10 cellular contexts compared by ENCODE assay signal in the genomic region with DNA sequence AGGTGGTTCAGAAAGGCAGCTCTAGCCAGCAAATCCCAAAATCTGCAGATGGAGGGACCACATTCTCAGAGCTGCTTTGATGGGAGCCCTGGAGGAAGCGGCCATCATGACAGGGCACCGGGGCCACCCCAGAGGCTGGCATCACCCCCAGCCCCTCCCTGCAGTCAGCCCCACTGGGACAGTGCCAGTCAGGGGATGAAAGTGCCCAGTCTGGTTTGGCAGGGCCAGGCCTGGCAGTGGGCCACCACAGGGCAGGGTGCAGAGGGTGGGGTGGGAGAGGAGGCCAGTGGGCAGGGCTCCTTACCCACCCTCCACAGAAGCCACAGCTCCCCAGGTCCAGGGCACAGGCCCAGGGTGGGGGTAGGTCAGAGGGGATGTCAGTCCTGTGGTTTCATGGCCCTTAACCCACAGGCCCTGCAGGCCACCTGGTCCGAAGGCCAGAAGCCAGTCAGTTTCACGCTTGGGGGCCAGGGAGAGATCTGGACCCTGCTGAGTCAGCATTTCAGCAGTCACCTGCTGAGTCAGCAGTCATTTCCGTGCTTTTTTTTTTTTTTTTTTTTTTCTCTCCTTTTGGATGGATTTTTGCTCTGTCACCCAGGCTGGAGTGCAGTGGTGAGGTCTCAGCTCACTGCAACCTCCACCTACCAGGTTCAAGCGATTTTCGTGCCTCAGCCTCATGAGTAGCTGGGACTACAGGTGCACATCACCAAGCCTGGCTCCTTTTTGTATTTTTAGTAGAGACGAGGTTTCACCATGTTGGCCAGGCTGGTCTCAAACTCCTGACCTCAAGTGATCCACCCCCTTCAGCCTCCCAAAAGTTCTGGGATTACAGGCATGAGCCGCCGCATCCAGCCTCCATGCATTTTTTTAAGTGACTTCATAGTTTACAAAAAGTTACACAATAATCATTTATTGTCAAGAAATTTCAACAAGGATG. TPM values are rescaled to one million over a fixed set of nuclear protein-coding genes. Genes with fewer than 3 reads are reported as not detected.
DNase-seq lines count a peak whose midpoint lies in the region; ATAC-seq and TF ChIP-seq lines count a peak whose summit lies in the region.
"Had no signal": no experiment of that assay in that cellular context is flagged by ENCODE, and none has a peak within 500 bp of the region (broad histone marks: within the 10 kb centered on the region; RNA-seq: fewer than 3 reads in every experiment).

No MANE protein-coding gene starts in this region.

- H3K27me3 ChIP-seq in HCT116 (ENCODE audit: insufficient read depth, low read length) (no peaks in the 10 kb centered on the region), PC-3 (ENCODE audit: low read length) (no peaks in the 10 kb centered on the region), psoas muscle (ENCODE audit: insufficient read depth in 3 of 3, low read length in 2 of 3) (peaks cover 0 to 6% (median 2%) of the 10 kb centered on the region in 3 donors)

- H3F3A ChIP-seq in PC-3 (ENCODE audit: low read length, unreplicated experiment) = no peaks in the 10 kb centered on the region

- H3K79me2 ChIP-seq in HCT116 (ENCODE audit: insufficient read depth, low read length) (no peaks in the 10 kb centered on the region), PC-3 (ENCODE audit: low read length) (no peaks in the 10 kb centered on the region)

- H3K27ac ChIP-seq in HCT116 (ENCODE audit: low read depth, low read length) (peak overlapping the region; percentile 51), PC-3 (ENCODE audit: low read length) (peak overlapping the region; percentile 85), psoas muscle (no peak overlapping the region)

- POLR2A ChIA-PET in HCT116 (lab: Charles Lee) = interaction anchor here (0.7 to 1.4 kb wide), 3 partner anchors 9 to 111 kb away, joined by 3 to 7 read pairs (median 5); partner anchors contain the start of gene MCRIP1
- POLR2A ChIA-PET in PC-3 (lab: Charles Lee; ENCODE audit: unreplicated experiment) = no interaction called here

- BruUV-seq in HCT116 (replicated peaks; lab: Mats Ljungman, UMichigan) (no TSS peak), PC-3 (replicated peaks; lab: Mats Ljungman, UMichigan) (no TSS peak)

- H3K9me2 ChIP-seq in HCT116 (ENCODE audit: insufficient read depth) (no peaks in the 10 kb centered on the region), PC-3 (replicated peaks; ENCODE audit: low read length) (no peaks in the 10 kb centered on the region)

- H2AFZ ChIP-seq in HCT116 (ENCODE audit: low read depth, low read length, poor library complexity, severe bottlenecking) = no peak overlapping the region
- H2AFZ ChIP-seq in PC-3 (ENCODE audit: low read length) = no peak overlapping the region

- intact Hi-C loops in HCT116 (cut with micrococcal nuclease) (no loop called here), PC-3 (cut with micrococcal nuclease) (no loop called here), psoas muscle (cut with DNase I) (no loop called here)

- ATAC-seq in HCT116 = peak; percentile 64
- peak; percentile 51 for ATAC-seq in PC-3
- peak; percentile 28 to 59 (median 54) for ATAC-seq in psoas muscle

- TF ChIP-seq POLR2A in HCT116 (IDR thresholded peaks at IDR 0.05; ENCODE audit: borderline replicate concordance, extremely low read depth, insufficient read depth, insufficient read length) = no peak

- peak overlapping the region in 1 of 2 experiments; percentile 2; a peak in 1 of 4 replicates for H3K4me3 ChIP-seq in HCT116 (replicated peaks in 1 of 2; ENCODE audit: low read depth in 1 of 2, low read length in 2 of 2)
- H3K4me3 ChIP-seq in PC-3 (ENCODE audit: low read length) = peak overlapping the region; percentile 52; the same call in 1 of the 2 replicates
- no peak overlapping the region for H3K4me3 ChIP-seq in psoas muscle
- no peak overlapping the region for H3K4me3 ChIP-seq in foreskin fibroblast (ENCODE audit: low read depth in 1 of 2, low read length in 2 of 2)

- no peaks in the 10 kb centered on the region for H4K20me1 ChIP-seq in HCT116 (ENCODE audit: insufficient read depth)
- H4K20me1 ChIP-seq in PC-3 (ENCODE audit: low read length) = no peaks in the 10 kb centered on the region

- no peak for TF ChIP-seq RAD21 in HCT116 (IDR thresholded peaks at IDR 0.05; ENCODE audit: low read depth)

- TF ChIP-seq CTCF in HCT116 (IDR thresholded peaks at IDR 0.05 in 2 of 3, conservative IDR thresholded peaks at IDR 0.05 in 1 of 3; ENCODE audit: borderline replicate concordance in 1 of 3, insufficient read depth in 1 of 3, low read depth in 2 of 3, low read length in 2 of 3) (no peak), PC-3 (conservative IDR thresholded peaks at IDR 0.05; ENCODE audit: low read depth, low read length) (no peak), psoas muscle (IDR thresholded peaks at IDR 0.05) (no peak), foreskin fibroblast (IDR thresholded peaks at IDR 0.05; ENCODE audit: low read depth, low read length) (no peak)

- H3K36me3 ChIP-seq in HCT116 (ENCODE audit: control insufficient read depth in 1 of 2, insufficient read depth in 2 of 2, low read length in 2 of 2) (peaks cover 0 to 4% of the 10 kb centered on the region in 2 experiments; a peak in 3 of 4 replicates), PC-3 (ENCODE audit: low read depth, low read length) (no peaks in the 10 kb centered on the region; the same call in 1 of the 2 replicates), psoas muscle (ENCODE audit: insufficient read depth in 1 of 2, low read depth in 1 of 2) (no peaks in the 10 kb centered on the region)

- RAD21 ChIA-PET in HCT116 (lab: Charles Lee; ENCODE audit: low non-redundant PET in 1 of 2, low total read pairs in 2 of 2, uncharacterized antibody in 2 of 2, unreplicated experiment in 2 of 2) = interaction anchor here in 1 of 2 experiments (0.7 to 1.0 kb wide), 2 partner anchors 10 to 132 kb away, joined by 3 to 4 read pairs; partner anchors contain the start of gene SLC25A10

- 38 to 47% (median 43%) methylated on average over 9 to 10 of the region's 10 CpGs for WGBS in psoas muscle, 3 donors

- H3K9ac ChIP-seq in HCT116 (ENCODE audit: low read length) (peak overlapping the region; percentile 28; the same call in 1 of the 2 replicates), PC-3 (ENCODE audit: low read length) (peak overlapping the region; percentile 55)

- CTCF ChIA-PET in HCT116 (lab: Charles Lee) (interaction anchor here (1.6 kb wide), 1 partner anchor 10 kb away, joined by 8 read pairs; the partner anchor contains the start of gene SLC25A10), PC-3 (lab: Charles Lee) (no interaction called here)

- H3K4me1 ChIP-seq in HCT116 (ENCODE audit: control insufficient read depth in 1 of 2, insufficient read depth in 2 of 2, low read length in 2 of 2) (peaks cover 39 to 41% of the 10 kb centered on the region in 2 experiments), PC-3 (ENCODE audit: insufficient read depth, low read length) (peaks cover 33% of the 10 kb centered on the region), psoas muscle (peaks cover 17% of the 10 kb centered on the region)

- H3K9me3 ChIP-seq in HCT116 (ENCODE audit: control insufficient read depth in 1 of 2, insufficient read depth in 1 of 2, low read depth in 1 of 2, low read length in 2 of 2) (no peaks in the 10 kb centered on the region), PC-3 (ENCODE audit: low read length) (no peaks in the 10 kb centered on the region), psoas muscle (no peaks in the 10 kb centered on the region)

- H3K4me2 ChIP-seq in HCT116 (ENCODE audit: low read length) (peak overlapping the region; percentile 51), PC-3 (ENCODE audit: low read length) (peak overlapping the region; percentile 84)

- DNase-seq in HCT116 (ENCODE audit: low read depth, low spot score) (no peak), PC-3 (peak; percentile 92), fibroblast of gingiva (ENCODE audit: low read depth) (peak; percentile 40), psoas muscle (no peak), globus pallidus (ENCODE audit: low spot score) (no peak), NCI-H2107 treated with DMSO at 0.1 percent for 48 hours (lab: John Stamatoyannopoulos, UW; ENCODE audit: unreplicated experiment) (no peak), foreskin fibroblast (no peak)
- DNase-seq: activated T-cell treated with anti-CD3 and anti-CD28 coated beads, Interleukin-2, amount 50 U/mL, for 24 hours; SIG-M5; stimulated activated CD4-positive, alpha-beta T cell treated with anti-CD3 and anti-CD28 coated beads, Interleukin-4, amount 100 ng/mL, for 24 hours had no signal

TF ChIP-seq in HCT116, 20 proteins besides CTCF, POLR2A, EP300 and RAD21 (continues in another document):
- TF ChIP-seq POLR2AphosphoS5 (IDR thresholded peaks at IDR 0.05; ENCODE audit: low read depth, low read length) = peak; percentile 80
- peak; percentile 13 for TF ChIP-seq JUND (IDR thresholded peaks at IDR 0.05)
- TF ChIP-seq, protein P1, sequence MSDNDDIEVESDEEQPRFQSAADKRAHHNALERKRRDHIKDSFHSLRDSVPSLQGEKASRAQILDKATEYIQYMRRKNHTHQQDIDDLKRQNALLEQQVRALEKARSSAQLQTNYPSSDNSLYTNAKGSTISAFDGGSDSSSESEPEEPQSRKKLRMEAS (IDR thresholded peaks at IDR 0.05) = no peak
- TF ChIP-seq CBX3 (IDR thresholded peaks at IDR 0.05; ENCODE audit: low read depth) = no peak
- TF ChIP-seq SP1 (IDR thresholded peaks at IDR 0.05; ENCODE audit: low read depth) = no peak; the same call in 1 of the 2 replicates
- no peak for TF ChIP-seq EGR1 (IDR thresholded peaks at IDR 0.05; ENCODE audit: low read depth)
- no peak for TF ChIP-seq EZH2 (IDR thresholded peaks at IDR 0.05)
- TF ChIP-seq ZFX (IDR thresholded peaks at IDR 0.05) = no peak

RNA-seq across cellular contexts. Expression of gene SLC25A10, which starts 10.4 kb away (rescaled TPM):
- total RNA-seq in HCT116 (2021; ENCODE audit: unreplicated experiment) (70.8 TPM), PC-3 (2014; rRNA removed) (113 and 117 TPM in 2 replicates), psoas muscle (1 to 10 TPM; 2.4 to 6.3 (median 3.8) TPM)
- polyA plus RNA-seq in HCT116 (2012) = 52.7 and 57.5 TPM in 2 replicates
- 1 to 10 TPM; 5.9 to 7.0 (median 6.3) TPM for polyA plus RNA-seq in psoas muscle

RNA-seq across cellular contexts. Expression of gene MRPL12, which starts 19.3 kb away (rescaled TPM):
- total RNA-seq in HCT116 (2021; ENCODE audit: unreplicated experiment) (260 TPM), PC-3 (2014; rRNA removed) (100 and 108 TPM in 2 replicates), psoas muscle (100 to 1,000 TPM in 2 of 4 donors, 10 to 100 TPM in 2; 93.0 to 175 (median 104) TPM)
- 178 and 227 TPM in 2 replicates for polyA plus RNA-seq in HCT116 (2012)
- polyA plus RNA-seq in psoas muscle = 100 to 1,000 TPM; 222 to 558 (median 242) TPM

RNA-seq across cellular contexts. Expression of gene HGS, which starts 38.6 kb away (rescaled TPM):
- total RNA-seq in HCT116 (2021; ENCODE audit: unreplicated experiment) (231 TPM), PC-3 (2014; rRNA removed) (177 and 194 TPM in 2 replicates), psoas muscle (10 to 100 TPM; 38.6 to 74.5 (median 56.5) TPM)
- 235 and 241 TPM in 2 replicates for polyA plus RNA-seq in HCT116 (2012)
- 100 to 1,000 TPM in 2 of 3 donors, 10 to 100 TPM in 1; 62.3 to 158 (median 139) TPM for polyA plus RNA-seq in psoas muscle

RNA-seq across cellular contexts. Expression of gene ARL16, which starts 38.9 kb away (rescaled TPM):
- total RNA-seq in HCT116 (2021; ENCODE audit: unreplicated experiment) (47.5 TPM), PC-3 (2014; rRNA removed) (52.6 and 68.8 TPM in 2 replicates), psoas muscle (10 to 100 TPM in 3 of 4 donors, 1 to 10 TPM in 1; 7.8 to 15.6 (median 11.9) TPM)
- polyA plus RNA-seq in HCT116 (2012) = 39.0 and 43.1 TPM in 2 replicates
- 10 to 100 TPM; 23.2 to 29.3 (median 29.1) TPM for polyA plus RNA-seq in psoas muscle

RNA-seq across cellular contexts. Expression of gene CCDC137, which starts 55.9 kb away (rescaled TPM):
- 77.5 TPM for total RNA-seq in HCT116 (2021; ENCODE audit: unreplicated experiment)
- 39.7 and 42.4 TPM in 2 replicates for polyA plus RNA-seq in HCT116 (2012)
- total RNA-seq in PC-3 (2014; rRNA removed) = 49.9 and 71.0 TPM in 2 replicates
- 10 to 100 TPM in 1 of 4 donors, 1 to 10 TPM in 3; 4.8 to 14.9 (median 8.6) TPM for total RNA-seq in psoas muscle
- polyA plus RNA-seq in psoas muscle = 10 to 100 TPM; 11.3 to 47.4 (median 28.5) TPM

Comparison
In these comparisons a context has a peak if more than half of its experiments do, and no peak if none do; other contexts are left out.
1. DNase-seq: peak in PC-3 (single experiment) and fibroblast of gingiva (single experiment); none in HCT116 (single experiment), psoas muscle (0 of 2), globus pallidus (single experiment), NCI-H2107 treated with DMSO at 0.1 percent for 48 hours (single experiment) and foreskin fibroblast (0 of 2).
2. Peak in every context shown above with its lines, with median percentiles within 50 percentile points of each other: ATAC-seq.